8 cellular contexts compared by ENCODE assay signal in the genomic region with DNA sequence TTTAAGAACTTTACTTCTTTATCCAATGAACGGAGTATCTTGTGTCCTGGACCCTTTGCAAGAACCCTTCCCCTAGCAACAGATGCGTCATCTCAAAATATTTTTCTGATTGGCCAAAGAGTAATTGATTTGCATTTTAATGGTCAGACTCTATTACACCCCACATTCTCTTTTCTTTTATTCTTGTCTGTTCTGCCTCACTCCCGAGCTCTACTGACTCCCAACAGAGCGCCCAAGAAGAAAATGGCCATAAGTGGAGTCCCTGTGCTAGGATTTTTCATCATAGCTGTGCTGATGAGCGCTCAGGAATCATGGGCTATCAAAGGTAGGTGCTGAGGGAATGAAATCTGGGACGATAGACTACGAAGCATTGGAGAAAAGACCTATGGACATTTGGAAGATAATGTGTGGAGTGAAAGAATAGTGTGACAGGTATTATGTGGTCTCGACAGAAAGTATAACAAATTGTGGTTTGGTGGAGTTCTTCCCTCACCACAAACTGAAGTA. TPM values are rescaled to one million over a fixed set of nuclear protein-coding genes. Genes with fewer than 3 reads are reported as not detected.
DNase-seq lines count a peak whose midpoint lies in the region; ATAC-seq and TF ChIP-seq lines count a peak whose summit lies in the region.

HLA-DRA (plus strand) TSS at position 180 of the 507 bp plus-strand sequence; CDS start at position 244, 64 bp downstream.

- POLR2A ChIA-PET in activated CD4-positive, alpha-beta T cell treated with anti-CD3 and anti-CD28 coated beads for 36 hours (lab: Charles Lee) = interaction anchor here (0.6 kb wide), 1 partner anchor 183 kb away, joined by 3 read pairs; no protein-coding TSS in a partner anchor

- no peak within 1 kb of the TSS for H3K27ac Mint-ChIP-seq in activated CD4-positive, alpha-beta T cell treated with anti-CD3 and anti-CD28 coated beads for 36 hours

- no peak for TF ChIP-seq CTCF in WERI-Rb-1 (IDR thresholded peaks at IDR 0.05; ENCODE audit: low read depth, low read length)

- H3K9me3 Mint-ChIP-seq in activated CD4-positive, alpha-beta T cell treated with anti-CD3 and anti-CD28 coated beads for 36 hours (ENCODE audit: low read depth) = no peaks in the 10 kb centered on the region

- H3K4me1 Mint-ChIP-seq in activated CD4-positive, alpha-beta T cell treated with anti-CD3 and anti-CD28 coated beads for 36 hours = peaks cover 6% of the 10 kb centered on the region

- peak within 1 kb of the TSS; percentile 21 for H3K4me3 Mint-ChIP-seq in activated CD4-positive, alpha-beta T cell treated with anti-CD3 and anti-CD28 coated beads for 36 hours

- H3K27ac ChIP-seq in WERI-Rb-1 = no peak within 1 kb of the TSS

- peaks cover 20% of the 10 kb centered on the region for H3K27me3 Mint-ChIP-seq in activated CD4-positive, alpha-beta T cell treated with anti-CD3 and anti-CD28 coated beads for 36 hours

- H3K4me3 ChIP-seq in WERI-Rb-1 (ENCODE audit: low read depth, low read length) (no peak within 1 kb of the TSS), mucosa of stomach (ENCODE audit: low read length) (peak within 1 kb of the TSS; percentile 48)

- ATAC-seq in activated CD4-positive, alpha-beta T cell treated with anti-CD3 and anti-CD28 coated beads for 36 hours = peak; percentile 84
- ATAC-seq in GM21825 (IDR thresholded peaks at IDR 0.05; ENCODE audit: unreplicated experiment) (peak; percentile 63), esophagus mucosa (peak; percentile 79)

- H3K9me3 ChIP-seq in WERI-Rb-1 (ENCODE audit: severe bottlenecking) (no peaks in the 10 kb centered on the region), mucosa of stomach (ENCODE audit: control insufficient read depth, low read length) (no peaks in the 10 kb centered on the region)

- no peaks in the 10 kb centered on the region for H3K4me1 ChIP-seq in mucosa of stomach (ENCODE audit: control insufficient read depth, insufficient read depth, low read length)

- H3K27me3 ChIP-seq in WERI-Rb-1 (ENCODE audit: insufficient read depth, low read depth, severe bottlenecking) = peaks cover 93% of the 10 kb centered on the region
- H3K27me3 ChIP-seq in mucosa of stomach (ENCODE audit: control insufficient read depth, insufficient read depth, low read length) = no peaks in the 10 kb centered on the region

- peak within 1 kb of the TSS; percentile 73 for H3K9ac ChIP-seq in mucosa of stomach (ENCODE audit: low read length)

- DNase-seq in activated CD4-positive, alpha-beta T cell treated with anti-CD3 and anti-CD28 coated beads for 36 hours = peak; percentile 14
- DNase-seq in activated CD4-positive, alpha-beta T cell treated with anti-CD3 and anti-CD28 coated beads for 1 hour = no peak
- peak; percentile 89 for DNase-seq in KG1 (lab: John Stamatoyannopoulos, UW)
- DNase-seq in WERI-Rb-1 = peak; percentile 18
- no peak for DNase-seq in effector CD8-positive, alpha-beta T cell (lab: John Stamatoyannopoulos, UW)

- intact Hi-C loops in activated CD4-positive, alpha-beta T cell treated with anti-CD3 and anti-CD28 coated beads for 36 hours (cut with DNase I, micrococcal nuclease) = no loop called here

- H3K36me3 ChIP-seq in WERI-Rb-1 = no peaks in the 10 kb centered on the region
- H3K36me3 ChIP-seq in mucosa of stomach (ENCODE audit: control insufficient read depth, insufficient read depth, low read length) = no peaks in the 10 kb centered on the region

- no peaks in the 10 kb centered on the region for H3K36me3 Mint-ChIP-seq in activated CD4-positive, alpha-beta T cell treated with anti-CD3 and anti-CD28 coated beads for 36 hours (ENCODE audit: low read depth)

- CTCF ChIA-PET in activated CD4-positive, alpha-beta T cell treated with anti-CD3 and anti-CD28 coated beads for 36 hours (lab: Charles Lee) = interaction anchor here (0.8 to 1.3 kb wide), 3 partner anchors 25 to 346 kb away, joined by 3 to 4 read pairs (median 3); no protein-coding TSS in a partner anchor

RNA-seq across cellular contexts. Expression of gene HLA-DRA, which starts in this region (rescaled TPM):
- total RNA-seq in activated CD4-positive, alpha-beta T cell treated with anti-CD3 and anti-CD28 coated beads for 36 hours = 1 to 10 TPM; 4.3 to 6.0 TPM
- 38.7 TPM for total RNA-seq in esophagus mucosa

Comparison
In these comparisons a context has a peak if more than half of its experiments do, and no peak if none do; other contexts are left out.
1. DNase-seq: peak in activated CD4-positive, alpha-beta T cell treated with anti-CD3 and anti-CD28 coated beads for 36 hours (single experiment), KG1 (single experiment) and WERI-Rb-1 (single experiment); none in activated CD4-positive, alpha-beta T cell treated with anti-CD3 and anti-CD28 coated beads for 1 hour (single experiment) and effector CD8-positive, alpha-beta T cell (single experiment).
2. Peak in every context shown above with its lines, with median percentiles within 50 percentile points of each other: ATAC-seq.